17 cellular contexts compared by ENCODE assay signal in the genomic region with DNA sequence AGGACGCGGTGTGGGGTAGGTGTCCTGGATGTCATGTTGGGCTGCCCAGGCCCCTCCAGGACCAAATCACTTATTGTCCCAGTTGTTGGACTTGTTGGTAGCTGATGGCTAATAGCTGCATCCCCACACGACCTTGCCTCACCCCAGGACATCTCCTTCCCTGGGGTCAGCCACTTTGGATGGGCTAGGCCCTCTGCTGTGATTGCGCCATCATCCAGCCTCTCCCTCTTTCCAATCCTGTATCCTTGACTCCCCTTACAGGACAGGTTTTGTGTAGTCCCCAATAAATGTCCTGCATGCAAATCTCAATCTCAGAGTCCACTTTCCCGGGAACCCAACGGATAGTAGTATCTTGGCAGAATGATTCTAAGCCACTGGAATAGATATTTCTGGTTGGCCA.
"Had no signal": no experiment of that assay in that cellular context is flagged by ENCODE, and none has a peak within 500 bp of the region (broad histone marks: within the 10 kb centered on the region; RNA-seq: fewer than 3 reads in every experiment).

No MANE protein-coding gene starts in this region.

- DNase-seq: cortex of kidney; dorsolateral prefrontal cortex; effector CD8-positive, alpha-beta T cell; heart right ventricle; hypothalamus; kidney glomerular epithelial cell; occipital lobe; pancreas; right cardiac atrium; stimulated activated CD4-positive, alpha-beta T cell treated with anti-CD3 and anti-CD28 coated beads, Interleukin-2, amount 100 ng/mL, for 48 hours; tibial artery; upper lobe of right lung had no signal

- H3K9me3 Mint-ChIP-seq: mesothelial cell of epicardium; natural killer cell treated with Interleukin-12 subunit alpha and Interleukin-12 subunit beta and Interleukin-15 and Interleukin-18, amount 100 ng/mL, for 72 hours; neural progenitor cell; stimulated activated naive CD8-positive, alpha-beta T cell treated with anti-CD3 and anti-CD28 coated beads, Interleukin-15, Interleukin-2, amounts not matched to agents 100 ng/mL and 50 ng/mL, for 24 hours had no signal

- H3K27me3 Mint-ChIP-seq: stimulated activated naive CD8-positive, alpha-beta T cell treated with anti-CD3 and anti-CD28 coated beads, Interleukin-15, Interleukin-2, amounts not matched to agents 100 ng/mL and 50 ng/mL, for 24 hours had no signal

- ATAC-seq: esophagus mucosa; heart right ventricle; natural killer cell treated with Interleukin-12 subunit alpha and Interleukin-12 subunit beta and Interleukin-15 and Interleukin-18, amount 100 ng/mL, for 72 hours; pancreas; right cardiac atrium; upper lobe of right lung had no signal

- H3K36me3 Mint-ChIP-seq: mesothelial cell of epicardium; natural killer cell treated with Interleukin-12 subunit alpha and Interleukin-12 subunit beta and Interleukin-15 and Interleukin-18, amount 100 ng/mL, for 72 hours; neural progenitor cell had no signal

- H3K4me3 Mint-ChIP-seq: mesothelial cell of epicardium; natural killer cell treated with Interleukin-12 subunit alpha and Interleukin-12 subunit beta and Interleukin-15 and Interleukin-18, amount 100 ng/mL, for 72 hours; stimulated activated naive CD8-positive, alpha-beta T cell treated with anti-CD3 and anti-CD28 coated beads, Interleukin-15, Interleukin-2, amounts not matched to agents 100 ng/mL and 50 ng/mL, for 24 hours had no signal

- H3K27ac Mint-ChIP-seq: mesothelial cell of epicardium; natural killer cell treated with Interleukin-12 subunit alpha and Interleukin-12 subunit beta and Interleukin-15 and Interleukin-18, amount 100 ng/mL, for 72 hours; neural progenitor cell had no signal
